In the genomic region with DNA sequence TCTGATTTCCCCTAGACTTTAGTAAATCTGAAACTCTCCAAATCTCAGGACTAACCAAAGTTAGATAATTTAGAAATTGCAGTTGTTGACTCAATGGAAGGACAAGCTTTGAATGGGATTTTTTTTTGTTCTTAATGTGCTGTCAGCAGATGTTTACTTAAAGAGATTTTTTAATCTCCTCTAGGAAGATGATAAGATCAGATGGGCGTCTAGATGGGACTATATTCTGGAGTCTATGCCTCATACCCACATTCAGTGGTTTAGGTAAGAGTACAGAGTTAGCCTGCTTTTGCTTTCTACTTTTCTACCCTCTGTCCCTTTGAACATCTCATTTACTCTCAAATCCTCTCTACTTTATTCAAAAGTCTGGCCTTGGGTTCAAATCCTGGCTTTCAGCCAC, we compare ENCODE assay signal across 26 cellular contexts. TPM values are rescaled to one million over a fixed set of nuclear protein-coding genes. Genes with fewer than 3 reads are reported as not detected.
DNase-seq lines count a peak whose midpoint lies in the region; ATAC-seq, FAIRE-seq and TF ChIP-seq lines count a peak whose summit lies in the region.
"Had no signal": no experiment of that assay in that cellular context is flagged by ENCODE, and none has a peak within 500 bp of the region (broad histone marks: within the 10 kb centered on the region; RNA-seq: fewer than 3 reads in every experiment).

No MANE protein-coding gene starts in this region.

- no peaks in the 10 kb centered on the region for H3K9me3 Mint-ChIP-seq in activated T-cell treated with anti-CD3 and anti-CD28 coated beads, Interleukin-2, amount 50 U/mL, for 72 hours
- no peaks in the 10 kb centered on the region for H3K9me3 Mint-ChIP-seq in HFFc6
- no peaks in the 10 kb centered on the region for H3K9me3 Mint-ChIP-seq in stimulated activated effector memory CD8-positive, alpha-beta T cell treated with anti-CD3 and anti-CD28 coated beads, Interleukin-12 subunit alpha, Interleukin-12 subunit beta, amount 100 ng/mL, for 72 hours
- H3K9me3 Mint-ChIP-seq: activated naive CD8-positive, alpha-beta T cell treated with anti-CD3 and anti-CD28 coated beads, Interleukin-2, amount 10 ng/mL, durations not matched to agents 7 days and 5 days had no signal

- no peak for TF ChIP-seq RAD21 in GM12878 (IDR thresholded peaks at IDR 0.05; ENCODE audit: insufficient read depth, low read depth, low read length)

- no peak overlapping the region for H2AFZ ChIP-seq in GM12878 (ENCODE audit: control insufficient read depth, low read depth, low read length)

- H3K4me3 ChIP-seq in GM12878: no peak overlapping the region
- H3K4me3 ChIP-seq: spleen had no signal

- H3K4me2 ChIP-seq in GM12878 (ENCODE audit: control insufficient read depth, insufficient read depth): 0 out of 2 replicates have a peak overlapping the region, but pooled peaks have one; percentile 15

- no peak overlapping the region for H3K9ac ChIP-seq in GM12878 (ENCODE audit: control insufficient read depth, insufficient read depth, low read length)

- CTCF ChIA-PET in GM12878 (lab: Yijun Ruan, JAX): interaction anchor here (0.6 to 2.0 kb wide), 3 partner anchors 12 to 400 kb away, joined by 3 to 6 read pairs (median 3); no protein-coding TSS in a partner anchor

- H3K79me2 ChIP-seq in GM12878 (ENCODE audit: control insufficient read depth, insufficient read depth, low read length): no peaks in the 10 kb centered on the region

- no peaks in the 10 kb centered on the region for H3K27me3 Mint-ChIP-seq in activated T-cell treated with anti-CD3 and anti-CD28 coated beads, Interleukin-2, amount 50 U/mL, for 72 hours (ENCODE audit: low read depth)
- no peaks in the 10 kb centered on the region for H3K27me3 Mint-ChIP-seq in HFFc6 (ENCODE audit: insufficient read depth)
- H3K27me3 Mint-ChIP-seq: activated naive CD8-positive, alpha-beta T cell treated with anti-CD3 and anti-CD28 coated beads, Interleukin-2, amount 10 ng/mL, durations not matched to agents 7 days and 5 days had no signal

- H3K9me3 ChIP-seq in GM12878 (replicated peaks; ENCODE audit: control insufficient read depth, insufficient read depth, low read length): no peaks in the 10 kb centered on the region
- H3K9me3 ChIP-seq: BE2C, spleen had no signal

- TF ChIP-seq POLR2A in GM12878 (IDR thresholded peaks at IDR 0.05; ENCODE audit: low read depth, low read length): no peak

- H3K27ac Mint-ChIP-seq in activated T-cell treated with anti-CD3 and anti-CD28 coated beads, Interleukin-2, amount 50 U/mL, for 72 hours: no peak overlapping the region
- H3K27ac Mint-ChIP-seq in HFFc6: peak overlapping the region; percentile 26; the same call in 1 of the 2 replicates
- no peak overlapping the region for H3K27ac Mint-ChIP-seq in stimulated activated effector memory CD8-positive, alpha-beta T cell treated with anti-CD3 and anti-CD28 coated beads, Interleukin-12 subunit alpha, Interleukin-12 subunit beta, amount 100 ng/mL, for 72 hours
- H3K27ac Mint-ChIP-seq: activated naive CD8-positive, alpha-beta T cell treated with anti-CD3 and anti-CD28 coated beads, Interleukin-2, amount 10 ng/mL, durations not matched to agents 7 days and 5 days had no signal

- no peaks in the 10 kb centered on the region for H3K27me3 ChIP-seq in GM12878 (replicated peaks in 1 of 2; ENCODE audit: control insufficient read depth in 2 of 2, insufficient read depth in 2 of 2, low read length in 1 of 2)
- H3K27me3 ChIP-seq: BE2C, spleen had no signal

- TF ChIP-seq CTCF in HFFc6 (IDR thresholded peaks at IDR 0.05): no peak
- no peak for TF ChIP-seq CTCF in GM12878 (IDR thresholded peaks at IDR 0.05 in 2 of 3, conservative IDR thresholded peaks at IDR 0.05 in 1 of 3; ENCODE audit: control insufficient read depth in 2 of 3, extremely low read depth in 1 of 3, insufficient read depth in 1 of 3, low read depth in 3 of 3, low read length in 3 of 3)

- no peak for FAIRE-seq in GM12878 (lab: Jason Lieb, UNC)
- FAIRE-seq: frontal cortex had no signal

- peaks cover 12 to 24% of the 10 kb centered on the region in 2 donors for H3K36me3 Mint-ChIP-seq in activated T-cell treated with anti-CD3 and anti-CD28 coated beads, Interleukin-2, amount 50 U/mL, for 72 hours (ENCODE audit: insufficient read depth in 2 of 2)
- peaks cover 18% of the 10 kb centered on the region for H3K36me3 Mint-ChIP-seq in HFFc6 (ENCODE audit: low read depth)
- H3K36me3 Mint-ChIP-seq in stimulated activated effector memory CD8-positive, alpha-beta T cell treated with anti-CD3 and anti-CD28 coated beads, Interleukin-12 subunit alpha, Interleukin-12 subunit beta, amount 100 ng/mL, for 72 hours: peaks cover 100% of the 10 kb centered on the region

- TF ChIP-seq EP300 in GM12878 (IDR thresholded peaks at IDR 0.05; ENCODE audit: borderline replicate concordance in 1 of 2, control insufficient read depth in 1 of 2, low read depth in 2 of 2, low read length in 2 of 2): no peak

- H4K20me1 ChIP-seq in GM12878 (ENCODE audit: control insufficient read depth, insufficient read depth): no peaks in the 10 kb centered on the region

- SMC1A ChIA-PET in GM12878 (lab: Charles Lee; ENCODE audit: uncharacterized antibody, unreplicated experiment): interaction anchor here (0.7 to 1.2 kb wide), 2 partner anchors 13 to 37 kb away, joined by 3 read pairs; no protein-coding TSS in a partner anchor

- POLR2A ChIA-PET in GM12878 (lab: Charles Lee): no interaction called here

- DNase-seq in activated T-cell treated with anti-CD3 and anti-CD28 coated beads, Interleukin-2, amount 50 U/mL, for 72 hours: no peak
- DNase-seq in activated T-cell treated with anti-CD3 and anti-CD28 coated beads for 4 hours (no peak), HFFc6 (no peak), GM12878 (ENCODE audit: low read depth, low spot score) (no peak), germinal center (ENCODE audit: low spot score) (no peak)
- DNase-seq in stimulated activated effector memory CD8-positive, alpha-beta T cell treated with anti-CD3 and anti-CD28 coated beads, Interleukin-12 subunit alpha, Interleukin-12 subunit beta, amount 100 ng/mL, for 72 hours (ENCODE audit: low spot score in 2 of 2): no peak
- DNase-seq: activated CD4-positive, alpha-beta T cell treated with anti-CD3 and anti-CD28 coated beads, Interleukin-2, amount 50 U/mL, for 48 hours; activated naive CD8-positive, alpha-beta T cell treated with anti-CD3 and anti-CD28 coated beads, Interleukin-2, amount 10 ng/mL, durations not matched to agents 7 days and 5 days; BE2C; central memory CD4-positive, alpha-beta T cell; COR-L47; DMS79; left cardiac atrium; NCI-H1694; NCI-H2171; NCI-H510A; PC-3; right cardiac atrium; spleen; T1000 had no signal

- BruUV-seq in GM12878 (replicated peaks; lab: Mats Ljungman, UMichigan): no TSS peak

- peaks cover 5 to 29% of the 10 kb centered on the region in 2 experiments for H3K36me3 ChIP-seq in GM12878 (ENCODE audit: control insufficient read depth in 2 of 2, insufficient read depth in 2 of 2, low read length in 1 of 2)

- H3K4me1 ChIP-seq in GM12878 (ENCODE audit: control insufficient read depth, insufficient read depth, low read length): peaks cover 29% of the 10 kb centered on the region
- H3K4me1 ChIP-seq: BE2C had no signal

- RAD21 ChIA-PET in GM12878 (lab: Charles Lee; ENCODE audit: unreplicated experiment): no interaction called here

- intact Hi-C loops in GM12878 (cut with micrococcal nuclease; ENCODE audit: unreplicated experiment): loop anchor here (5.0 to 10.0 kb wide), 2 partner anchors 67 to 96 kb away; a partner anchor contains a TSS

- no peak overlapping the region for H3K4me3 Mint-ChIP-seq in activated T-cell treated with anti-CD3 and anti-CD28 coated beads, Interleukin-2, amount 50 U/mL, for 72 hours
- no peak overlapping the region for H3K4me3 Mint-ChIP-seq in HFFc6
- H3K4me3 Mint-ChIP-seq in stimulated activated effector memory CD8-positive, alpha-beta T cell treated with anti-CD3 and anti-CD28 coated beads, Interleukin-12 subunit alpha, Interleukin-12 subunit beta, amount 100 ng/mL, for 72 hours: no peak overlapping the region
- H3K4me3 Mint-ChIP-seq: activated naive CD8-positive, alpha-beta T cell treated with anti-CD3 and anti-CD28 coated beads, Interleukin-2, amount 10 ng/mL, durations not matched to agents 7 days and 5 days had no signal

- 0 out of 2 replicates have a peak overlapping the region, but pooled peaks have one; percentile 22 for H3K27ac ChIP-seq in GM12878 (ENCODE audit: control insufficient read depth, insufficient read depth)

- 88% methylated on average over 1 of the region's 1 CpG for WGBS in GM12878 (ENCODE audit: insufficient coverage, insufficient replicate concordance, low lambda C conversion rate, missing lambda C conversion rate)

- peak; percentile 25 to 50 for ATAC-seq in activated T-cell treated with anti-CD3 and anti-CD28 coated beads, Interleukin-2, amount 50 U/mL, for 72 hours (replicated peaks in 1 of 2)
- ATAC-seq in GM12878 (no peak), HG03095 (IDR thresholded peaks at IDR 0.05; ENCODE audit: unreplicated experiment) (no peak), HG03565 (IDR thresholded peaks at IDR 0.05; ENCODE audit: unreplicated experiment) (no peak)
- ATAC-seq in stimulated activated effector memory CD8-positive, alpha-beta T cell treated with anti-CD3 and anti-CD28 coated beads, Interleukin-12 subunit alpha, Interleukin-12 subunit beta, amount 100 ng/mL, for 72 hours: peak; percentile 24
- ATAC-seq: HCT116, left cardiac atrium, PC-3, right cardiac atrium, Right ventricle myocardium inferior, SK-N-SH treated with all-trans-retinoic acid at 6 μM for 48 hours had no signal

- in situ Hi-C loops in GM12878 (cut with MboI): no loop called here

- peaks cover 36% of the 10 kb centered on the region for H3K4me1 Mint-ChIP-seq in activated T-cell treated with anti-CD3 and anti-CD28 coated beads, Interleukin-2, amount 50 U/mL, for 72 hours (ENCODE audit: low read depth)
- peaks cover 9% of the 10 kb centered on the region for H3K4me1 Mint-ChIP-seq in HFFc6 (ENCODE audit: low read depth)
- peaks cover 26% of the 10 kb centered on the region for H3K4me1 Mint-ChIP-seq in stimulated activated effector memory CD8-positive, alpha-beta T cell treated with anti-CD3 and anti-CD28 coated beads, Interleukin-12 subunit alpha, Interleukin-12 subunit beta, amount 100 ng/mL, for 72 hours

RNA-seq across cellular contexts. Expression of a gene that starts 39.3 kb away (rescaled TPM):
- 10 to 100 TPM; 56.8 to 77.2 TPM for total RNA-seq in activated T-cell treated with anti-CD3 and anti-CD28 coated beads, Interleukin-2, amount 50 U/mL, for 72 hours
- total RNA-seq in HFFc6 (2021; fragmentation: NEBNext Ultra II Directional; extraction: Animal tissue kit (Norgen Biotek cat#: 25700)): 100 to 1,000 TPM; 101 to 127 (median 122) TPM
- total RNA-seq in GM12878 (2013; cell fraction: nucleolus; rRNA removed): 49.7 and 55.0 TPM in 2 replicates
- total RNA-seq in GM12878 (2014; rRNA removed) (89.3 and 113 TPM in 2 replicates), GM12878 (2014; rRNA removed; fragmentation: Illumina TruSeq; extraction: Trizol) (96.5 and 99.3 TPM in 2 replicates), GM12878 (2021) (75.0 and 77.2 TPM in 2 replicates)
- 29.1 TPM for polyA plus RNA-seq in GM12878 (2011; ENCODE audit: low read depth)
- polyA plus RNA-seq in GM12878 (2011; rRNA removed) (75.1 and 98.9 TPM in 2 replicates), GM12878 (2014; fragmentation: Illumina TruSeq; extraction: Trizol) (81.2 and 95.6 TPM in 2 replicates), GM12878 (2014; fragmentation: Nextera tagmentation; extraction: Ambion mirVana) (10 to 100 TPM; 34.6 to 42.5 TPM), GM12878 (2014; rRNA removed) (51.8 and 62.9 TPM in 2 replicates), GM12878 (2016; fragmentation: Nextera tagmentation; extraction: Ambion mirVana) (100 to 1,000 TPM; 122 to 128 TPM)
- 28.8 and 35.5 TPM in 2 replicates for polyA plus RNA-seq in GM12878 (2011; cell fraction: cytosol; rRNA removed)
- polyA plus RNA-seq in GM12878 (2011; cell fraction: nucleus; rRNA removed): 32.7 and 35.4 TPM in 2 replicates
- 41.6 and 48.4 TPM in 2 replicates for polyA plus RNA-seq in GM12878 (2012)
- polyA minus RNA-seq in GM12878 (2011; rRNA and poly(A)+ RNA removed): 51.3 and 62.7 TPM in 2 replicates
- 37.8 and 67.8 TPM in 2 replicates for polyA minus RNA-seq in GM12878 (2011; cell fraction: cytosol; rRNA and poly(A)+ RNA removed)
- 17.5 and 30.4 TPM in 2 replicates for polyA minus RNA-seq in GM12878 (2011; cell fraction: nucleus; rRNA and poly(A)+ RNA removed)

Comparison
In these comparisons a context has a peak if more than half of its experiments do, and no peak if none do; other contexts are left out.
1. ATAC-seq: peak in activated T-cell treated with anti-CD3 and anti-CD28 coated beads, Interleukin-2, amount 50 U/mL, for 72 hours (2 of 2) and stimulated activated effector memory CD8-positive, alpha-beta T cell treated with anti-CD3 and anti-CD28 coated beads, Interleukin-12 subunit alpha, Interleukin-12 subunit beta, amount 100 ng/mL, for 72 hours (single experiment); none in GM12878 (single experiment), HG03095 (single experiment) and HG03565 (single experiment).